Comparison of ENCODE assay signal across 8 cellular contexts in the genomic region with DNA sequence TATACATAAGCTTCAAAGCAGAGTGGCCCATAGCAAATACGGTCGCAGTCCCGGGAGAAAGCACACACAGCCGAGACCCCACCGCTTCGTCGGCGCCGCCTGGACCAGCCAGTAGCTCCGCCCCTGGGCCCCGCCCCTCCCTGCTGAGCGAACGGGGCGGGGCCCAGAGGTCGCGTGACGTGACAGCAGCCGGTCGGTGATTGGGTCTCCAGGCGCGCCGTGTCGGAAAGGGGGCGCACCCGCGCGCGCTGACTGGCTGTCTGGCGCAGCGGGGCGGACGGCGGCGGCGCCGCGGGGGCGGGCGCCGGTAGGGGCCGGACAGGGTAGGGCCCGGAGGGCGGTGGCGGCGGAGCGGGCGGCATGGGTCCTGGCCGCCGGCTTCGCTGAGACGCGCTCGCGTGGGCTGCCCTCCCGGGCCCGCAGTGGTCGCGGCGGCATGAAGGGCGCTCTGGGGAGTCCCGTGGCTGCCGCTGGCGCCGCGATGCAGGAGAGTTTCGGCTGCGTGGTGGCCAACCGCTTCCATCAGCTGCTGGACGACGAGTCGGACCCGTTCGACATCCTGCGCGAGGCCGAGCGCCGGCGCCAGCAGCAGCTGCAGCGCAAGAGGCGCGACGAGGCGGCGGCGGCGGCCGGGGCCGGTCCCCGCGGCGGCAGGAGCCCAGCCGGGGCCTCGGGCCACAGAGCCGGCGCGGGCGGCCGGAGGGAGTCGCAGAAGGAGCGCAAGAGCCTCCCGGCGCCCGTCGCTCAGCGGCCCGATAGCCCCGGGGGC. TPM values are rescaled to one million over a fixed set of nuclear protein-coding genes. Genes with fewer than 3 reads are reported as not detected.
DNase-seq lines count a peak whose midpoint lies in the region; ATAC-seq and TF ChIP-seq lines count a peak whose summit lies in the region.

HABP4 (plus strand) TSS at position 326 of the 769 bp plus-strand sequence; CDS start at position 437, 111 bp downstream.

- no peaks in the 10 kb centered on the region for H3K9me3 ChIP-seq in left lung

- peak within 1 kb of the TSS; percentile 56 for H3K27ac Mint-ChIP-seq in activated CD4-positive, alpha-beta T cell treated with anti-CD3 and anti-CD28 coated beads, Interleukin-2, amount 10 ng/mL, durations not matched to agents 24 days and 14 days

- H3K36me3 Mint-ChIP-seq in activated CD4-positive, alpha-beta T cell treated with anti-CD3 and anti-CD28 coated beads, Interleukin-2, amount 10 ng/mL, durations not matched to agents 24 days and 14 days (ENCODE audit: low read depth), result no peaks in the 10 kb centered on the region

- TF ChIP-seq CTCF in BJ (IDR thresholded peaks at IDR 0.05; ENCODE audit: insufficient read depth, low read depth, low read length), result no peak
- TF ChIP-seq CTCF in coronary artery (IDR thresholded peaks at IDR 0.05), result no peak
- no peak for TF ChIP-seq CTCF in left lung (IDR thresholded peaks at IDR 0.05)

- no peaks in the 10 kb centered on the region for H3K9me3 Mint-ChIP-seq in activated CD4-positive, alpha-beta T cell treated with anti-CD3 and anti-CD28 coated beads, Interleukin-2, amount 10 ng/mL, durations not matched to agents 24 days and 14 days

- H3K27ac ChIP-seq in coronary artery (peak within 1 kb of the TSS; percentile 92 to 94), left lung (peak within 1 kb of the TSS; percentile 45 to 60)

- H3K36me3 ChIP-seq in BJ (ENCODE audit: control insufficient read depth, insufficient read depth, low read length), result no peaks in the 10 kb centered on the region
- H3K36me3 ChIP-seq in left lung, result no peaks in the 10 kb centered on the region

- H3K27me3 ChIP-seq in BJ (ENCODE audit: control insufficient read depth, insufficient read depth, low read length), result no peaks in the 10 kb centered on the region
- peaks cover 0 to 49% of the 10 kb centered on the region in 2 donors for H3K27me3 ChIP-seq in left lung

- peaks cover 29% of the 10 kb centered on the region for H3K27me3 Mint-ChIP-seq in activated CD4-positive, alpha-beta T cell treated with anti-CD3 and anti-CD28 coated beads, Interleukin-2, amount 10 ng/mL, durations not matched to agents 24 days and 14 days

- CTCF ChIA-PET in BJ (lab: Yijun Ruan, JAX), result interaction anchor here (0.6 to 2.0 kb wide), 12 partner anchors 9 to 218 kb away, joined by 3 to 5 read pairs (median 3); no protein-coding TSS in a partner anchor

- POLR2A ChIA-PET in BJ (lab: Charles Lee), result interaction anchor here (0.6 to 1.2 kb wide), 4 partner anchors 14 to 150 kb away, joined by 3 to 6 read pairs (median 4); no protein-coding TSS in a partner anchor

- intact Hi-C loops in activated CD4-positive, alpha-beta T cell treated with anti-CD3 and anti-CD28 coated beads, Interleukin-2, amount 10 ng/mL, durations not matched to agents 24 days and 14 days (cut with micrococcal nuclease), result loop anchor here (1.0 to 10.0 kb wide), 3 partner anchors 32 to 405 kb away; partner anchors contain the start of genes ZNF367 and ZNF782
- intact Hi-C loops in left lung (cut with DNase I), result no loop called here

- peak within 1 kb of the TSS; percentile 69 for H3K4me3 ChIP-seq in BJ (ENCODE audit: low read depth, low read length)
- peak within 1 kb of the TSS; percentile 88 for H3K4me3 ChIP-seq in coronary artery
- peak within 1 kb of the TSS; percentile 51 to 63 for H3K4me3 ChIP-seq in left lung

- H3K4me1 Mint-ChIP-seq in activated CD4-positive, alpha-beta T cell treated with anti-CD3 and anti-CD28 coated beads, Interleukin-2, amount 10 ng/mL, durations not matched to agents 24 days and 14 days, result peaks cover 18% of the 10 kb centered on the region

- peaks cover 5 to 25% of the 10 kb centered on the region in 2 donors for H3K4me1 ChIP-seq in left lung

- peak; percentile 57 for DNase-seq in BJ (ENCODE audit: low read depth)
- peak; percentile 87 for DNase-seq in NCI-H524 treated with DMSO at 0.1 percent for 48 hours (lab: John Stamatoyannopoulos, UW)
- peak; percentile 99 for DNase-seq in activated CD4-positive, alpha-beta T cell treated with anti-CD3 and anti-CD28 coated beads, Interleukin-2, amount 10 ng/mL, durations not matched to agents 24 days and 14 days
- peak; percentile 96 for DNase-seq in coronary artery (ENCODE audit: low spot score)
- DNase-seq in left lung, result peak; percentile 96 to 97
- DNase-seq in stimulated activated CD4-positive, alpha-beta T cell treated with anti-CD3 and anti-CD28 coated beads, Interleukin-2, amount 100 ng/mL, for 4 hours (ENCODE audit: low read depth), result peak; percentile 94

- ATAC-seq in GM19324 (IDR thresholded peaks at IDR 0.05; ENCODE audit: low FRiP score, unreplicated experiment) (peak; percentile 98), HG03460 (IDR thresholded peaks at IDR 0.05; ENCODE audit: unreplicated experiment) (peak; percentile 90), left lung (peak; percentile 98)

- H3K4me3 Mint-ChIP-seq in activated CD4-positive, alpha-beta T cell treated with anti-CD3 and anti-CD28 coated beads, Interleukin-2, amount 10 ng/mL, durations not matched to agents 24 days and 14 days, result peak within 1 kb of the TSS; percentile 89

RNA-seq across cellular contexts. Expression of gene HABP4, which starts in this region (rescaled TPM):
- polyA plus RNA-seq in BJ (2011; rRNA removed), result 9.2 and 10.2 TPM in 2 replicates
- polyA minus RNA-seq in BJ (2011; rRNA and poly(A)+ RNA removed), result 3.3 and 3.6 TPM in 2 replicates
- 8.8 and 9.1 TPM in 2 replicates for total RNA-seq in activated CD4-positive, alpha-beta T cell treated with anti-CD3 and anti-CD28 coated beads, Interleukin-2, amount 10 ng/mL, durations not matched to agents 24 days and 14 days
- total RNA-seq in left lung, result 10 to 100 TPM in 1 of 2 donors, 1 to 10 TPM in 1; 8.0 to 17.1 TPM

Comparison
In these comparisons a context has a peak if more than half of its experiments do, and no peak if none do; other contexts are left out.
1. Peak in every context shown above with its lines: DNase-seq, ATAC-seq, H3K4me3 ChIP-seq and H3K27ac ChIP-seq.